ENCODE assay signal across 8 cellular contexts in the genomic region with DNA sequence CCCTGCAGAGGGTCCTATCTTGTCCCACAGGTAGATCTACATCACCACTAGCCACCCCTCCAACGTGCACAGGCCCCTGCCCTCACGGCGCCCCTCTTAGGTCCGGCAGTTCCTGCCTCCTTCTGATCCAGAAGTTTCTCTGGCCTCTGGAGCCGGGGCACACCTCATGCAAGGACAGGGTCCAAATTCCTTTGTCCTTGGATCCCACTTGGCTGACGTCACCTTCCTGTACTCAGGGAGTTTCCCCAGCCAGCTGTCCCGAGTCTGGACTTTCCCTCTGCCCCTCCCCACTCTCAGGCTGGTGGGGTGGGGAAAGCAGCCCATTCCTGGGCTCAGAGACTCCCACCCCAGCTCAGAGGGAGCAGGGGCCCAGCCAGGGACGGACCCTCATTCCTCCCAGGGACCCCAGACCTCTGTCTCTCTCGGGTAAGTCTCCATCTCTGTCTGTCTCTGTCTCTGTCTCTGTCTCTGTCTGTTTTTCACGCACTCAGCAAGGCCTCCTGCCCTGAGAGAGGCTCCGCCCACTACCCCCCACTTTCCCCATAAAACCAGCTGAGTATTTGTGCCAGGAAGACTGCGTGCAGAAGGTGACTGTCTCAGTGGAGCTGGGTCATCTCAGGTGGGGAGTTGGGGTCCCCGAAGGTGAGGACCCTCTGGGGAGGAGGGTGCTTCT. TPM values are rescaled to one million over a fixed set of nuclear protein-coding genes. Genes with fewer than 3 reads are reported as not detected.
DNase-seq lines count a peak whose midpoint lies in the region; FAIRE-seq and TF ChIP-seq lines count a peak whose summit lies in the region.

A gene with protein sequence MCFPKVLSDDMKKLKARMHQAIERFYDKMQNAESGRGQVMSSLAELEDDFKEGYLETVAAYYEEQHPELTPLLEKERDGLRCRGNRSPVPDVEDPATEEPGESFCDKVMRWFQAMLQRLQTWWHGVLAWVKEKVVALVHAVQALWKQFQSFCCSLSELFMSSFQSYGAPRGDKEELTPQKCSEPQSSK (plus strand): TSS at position 572 of the 673 bp plus-strand sequence. CDS start 172 bp downstream, outside the sequence.

- DNase-seq in ELR (ENCODE audit: low read depth) = peak; percentile 82
- DNase-seq in RWPE1 (ENCODE audit: low spot score) = peak; percentile 56
- peak; percentile 82 for DNase-seq in adipocyte (ENCODE audit: low read depth)
- DNase-seq in kidney = peak; percentile 83
- DNase-seq in stimulated activated CD4-positive, alpha-beta T cell treated with anti-CD3 and anti-CD28 coated beads, TNF-alpha, amount 100 ng/mL, for 4 hours (ENCODE audit: low read depth in 3 of 3) = peak in 2 of 3 experiments; percentile 54 to 66
- DNase-seq in GDM1 (lab: John Stamatoyannopoulos, UW) = no peak
- DNase-seq in OCI-M1 (lab: John Stamatoyannopoulos, UW) = no peak
- DNase-seq in DMS79 treated with DMSO at 0.1 percent for 48 hours (lab: John Stamatoyannopoulos, UW) = no peak

- FAIRE-seq in kidney (lab: Jason Lieb, UNC) = no peak

- H3K36me3 ChIP-seq in adipocyte (ENCODE audit: control insufficient read depth, insufficient read depth, low read length, severe bottlenecking) (no peaks in the 10 kb centered on the region), kidney (ENCODE audit: control insufficient read depth in 1 of 2, insufficient read depth in 2 of 2, low read length in 2 of 2) (no peaks in the 10 kb centered on the region)

- TF ChIP-seq CTCF in RWPE1 (conservative IDR thresholded peaks at IDR 0.05; ENCODE audit: low read depth) (no peak), kidney (IDR thresholded peaks at IDR 0.05; ENCODE audit: borderline replicate concordance, extremely low read depth, insufficient read depth) (no peak)

- intact Hi-C loops in kidney (cut with DNase I) = loop anchor here (10.0 kb wide), 1 partner anchor 50 kb away; a partner anchor contains a TSS

- peak within 1 kb of the TSS; percentile 54 for H3K4me3 ChIP-seq in adipocyte (ENCODE audit: low read length)
- peak within 1 kb of the TSS; percentile 52 to 64 for H3K4me3 ChIP-seq in kidney (ENCODE audit: low read length in 2 of 2)

- CTCF ChIA-PET in RWPE1 (lab: Yijun Ruan, JAX) = interaction anchor here (0.5 kb wide), 1 partner anchor 100 kb away, joined by 4 read pairs; no protein-coding TSS in a partner anchor

- peaks cover 7% of the 10 kb centered on the region for H3K27me3 ChIP-seq in adipocyte (replicated peaks; ENCODE audit: control insufficient read depth, insufficient read depth, low read length)

- POLR2A ChIA-PET in RWPE1 (lab: Yijun Ruan, JAX; ENCODE audit: low non-redundant PET) = no interaction called here

- H3K4me1 ChIP-seq in adipocyte (ENCODE audit: control insufficient read depth, insufficient read depth, low read length) (peaks cover 8% of the 10 kb centered on the region), kidney (ENCODE audit: control insufficient read depth in 1 of 2, insufficient read depth in 1 of 2, low read depth in 1 of 2, low read length in 2 of 2) (peaks cover 10 to 18% of the 10 kb centered on the region in 2 donors)

- peak within 1 kb of the TSS; percentile 15 for H3K9ac ChIP-seq in adipocyte (ENCODE audit: low read length)
- H3K9ac ChIP-seq in kidney (ENCODE audit: low read length in 2 of 2) = peak within 1 kb of the TSS; percentile 80 to 91

- peak within 1 kb of the TSS; percentile 48 for H3K27ac ChIP-seq in RWPE1
- peak within 1 kb of the TSS; percentile 81 for H3K27ac ChIP-seq in kidney (ENCODE audit: low read depth in 2 of 2, low read length in 2 of 2)

- H3K9me3 ChIP-seq in adipocyte (ENCODE audit: control insufficient read depth, low read length) (no peaks in the 10 kb centered on the region), kidney (ENCODE audit: control insufficient read depth in 1 of 2, low read length in 2 of 2) (no peaks in the 10 kb centered on the region)

RNA-seq across cellular contexts. Expression of the gene that starts here (rescaled TPM):
- 181 TPM for total RNA-seq in kidney
- polyA plus RNA-seq in kidney (ENCODE audit: insufficient read depth, low read depth, low replicate concordance) = 495 TPM

Comparison
In these comparisons a context has a peak if more than half of its experiments do, and no peak if none do; other contexts are left out.
1. DNase-seq: peak in ELR (single experiment), RWPE1 (single experiment), adipocyte (single experiment), kidney (single experiment) and stimulated activated CD4-positive, alpha-beta T cell treated with anti-CD3 and anti-CD28 coated beads, TNF-alpha, amount 100 ng/mL, for 4 hours (2 of 3); none in GDM1 (single experiment), OCI-M1 (single experiment) and DMS79 treated with DMSO at 0.1 percent for 48 hours (single experiment).